In the genomic region with DNA sequence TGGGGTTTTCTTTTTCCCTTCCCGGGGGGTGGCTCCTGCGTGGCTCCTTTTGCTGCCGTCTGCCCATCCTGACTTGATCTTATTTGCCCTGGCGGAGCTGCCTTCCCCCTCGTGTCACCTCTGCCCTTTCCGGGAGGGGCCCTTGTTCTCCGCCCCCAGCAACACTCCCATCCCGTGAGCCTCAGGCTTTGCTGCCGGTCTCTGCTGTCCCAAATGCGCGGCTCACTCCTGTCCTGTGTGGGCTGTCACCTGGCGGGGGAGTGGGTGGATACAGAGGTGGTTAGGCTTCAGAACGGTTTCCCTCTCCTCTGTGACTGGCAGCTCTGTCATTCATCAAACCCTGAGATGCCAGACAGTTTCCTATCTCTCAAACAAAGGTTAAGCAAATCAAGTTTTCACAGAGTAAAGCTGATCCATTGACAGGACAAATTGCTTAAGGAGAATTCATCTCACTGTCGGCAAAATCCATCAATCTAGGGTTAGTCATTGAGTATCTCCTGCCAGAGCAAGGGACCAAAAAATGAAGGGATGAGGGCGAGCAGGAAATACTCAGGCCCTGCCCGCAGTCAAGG, we compare ENCODE assay signal across 40 cellular contexts.
"Had no signal": no experiment of that assay in that cellular context is flagged by ENCODE, and none has a peak within 500 bp of the region (broad histone marks: within the 10 kb centered on the region; RNA-seq: fewer than 3 reads in every experiment).

No MANE protein-coding gene starts in this region.

- H3K9me3 Mint-ChIP-seq: activated CD4-positive, alpha-beta memory T cell treated with anti-CD3 and anti-CD28 coated beads for 36 hours; activated CD4-positive, alpha-beta T cell treated with anti-CD3 and anti-CD28 coated beads, Interleukin-2, amount 10 ng/mL, durations not matched to agents 24 days and 14 days; activated CD8-positive, alpha-beta T cell treated with anti-CD3 and anti-CD28 coated beads for 36 hours; activated naive CD4-positive, alpha-beta T cell treated with anti-CD3 and anti-CD28 coated beads for 36 hours; activated naive CD4-positive, alpha-beta T cell treated with anti-CD3 and anti-CD28 coated beads, Interleukin-2, amount 50 U/mL, for 72 hours; activated naive CD8-positive, alpha-beta T cell treated with anti-CD3 and anti-CD28 coated beads for 36 hours; activated T-cell treated with anti-CD3 and anti-CD28 coated beads, Interleukin-2, amount 50 U/mL, for 4 hours; activated T-cell treated with anti-CD3 and anti-CD28 coated beads, Interleukin-2, amount 50 U/mL, for 72 hours; activated T-helper 1 cell treated with anti-CD3 and anti-CD28 coated beads, Interleukin-12 subunit alpha, Interleukin-12 subunit beta, Interleukin-2, Interleukin-4 antibody, amounts not matched to agents 30 ng/mL and 10 ng/mL and 1 ng/mL, durations not matched to agents 14 hours and 24 hours and 36 hours; activated T-helper 17 cell treated with anti-CD3 and anti-CD28 coated beads, Interleukin-2, amount 50 U/mL, for 72 hours; central memory CD8-positive, alpha-beta T cell; T-helper 1 cell treated with Interleukin-12 subunit alpha and Interleukin-12 subunit beta and Interleukin-4 antibody, amounts not matched to agents 30 μg/mL and 1 μg/mL, for 36 hours; T-helper 2 cell treated with Interferon-gamma antibody and Interleukin-4, amounts not matched to agents 5 μg/mL and 100 μg/mL, for 36 hours had no signal

- H3K4me3 Mint-ChIP-seq: activated CD4-positive, alpha-beta memory T cell treated with anti-CD3 and anti-CD28 coated beads for 36 hours; activated CD4-positive, alpha-beta T cell treated with anti-CD3 and anti-CD28 coated beads, Interleukin-2, amount 10 ng/mL, durations not matched to agents 24 days and 14 days; activated CD8-positive, alpha-beta T cell treated with anti-CD3 and anti-CD28 coated beads for 36 hours; activated naive CD4-positive, alpha-beta T cell treated with anti-CD3 and anti-CD28 coated beads for 36 hours; activated naive CD8-positive, alpha-beta T cell treated with anti-CD3 and anti-CD28 coated beads for 36 hours; activated T-cell treated with anti-CD3 and anti-CD28 coated beads, Interleukin-2, amount 50 U/mL, for 4 hours; activated T-cell treated with anti-CD3 and anti-CD28 coated beads, Interleukin-2, amount 50 U/mL, for 72 hours; activated T-helper 1 cell treated with anti-CD3 and anti-CD28 coated beads, Interleukin-12 subunit alpha, Interleukin-12 subunit beta, Interleukin-2, Interleukin-4 antibody, amounts not matched to agents 30 ng/mL and 10 ng/mL and 1 ng/mL, durations not matched to agents 14 hours and 24 hours and 36 hours; activated T-helper 17 cell treated with anti-CD3 and anti-CD28 coated beads, Interleukin-2, amount 50 U/mL, for 72 hours; brain; central memory CD8-positive, alpha-beta T cell; T-helper 1 cell treated with Interleukin-12 subunit alpha and Interleukin-12 subunit beta and Interleukin-4 antibody, amounts not matched to agents 30 μg/mL and 1 μg/mL, for 36 hours; T-helper 2 cell treated with Interferon-gamma antibody and Interleukin-4, amounts not matched to agents 5 μg/mL and 100 μg/mL, for 36 hours; WTC11 had no signal

- H3K36me3 Mint-ChIP-seq: activated CD4-positive, alpha-beta memory T cell treated with anti-CD3 and anti-CD28 coated beads for 36 hours; activated naive CD4-positive, alpha-beta T cell treated with anti-CD3 and anti-CD28 coated beads, Interleukin-2, amount 50 U/mL, for 72 hours; brain; WTC11 had no signal

- H3K27me3 Mint-ChIP-seq: activated CD8-positive, alpha-beta T cell treated with anti-CD3 and anti-CD28 coated beads for 36 hours; activated naive CD8-positive, alpha-beta T cell treated with anti-CD3 and anti-CD28 coated beads for 36 hours had no signal

- H3K4me1 ChIP-seq: adrenal gland, ascending aorta had no signal

- DNase-seq: activated CD4-positive, alpha-beta memory T cell treated with anti-CD3 and anti-CD28 coated beads for 36 hours; activated CD4-positive, alpha-beta T cell treated with anti-CD3 and anti-CD28 coated beads for 4 hours; activated CD4-positive, alpha-beta T cell treated with anti-CD3 and anti-CD28 coated beads, Interleukin-2, amount 10 ng/mL, durations not matched to agents 24 days and 14 days; activated CD4-positive, alpha-beta T cell treated with anti-CD3 and anti-CD28 coated beads, Interleukin-2, amount 50 U/mL, for 1 hour; activated CD4-positive, alpha-beta T cell treated with anti-CD3 and anti-CD28 coated beads, Interleukin-2, amount 50 U/mL, for 4 hours; activated CD4-positive, CD25-positive, alpha-beta regulatory T cell; activated CD8-positive, alpha-beta memory T cell treated with anti-CD3 and anti-CD28 coated beads, Interleukin-2, amount 50 U/mL, for 4 hours; activated CD8-positive, alpha-beta T cell treated with anti-CD3 and anti-CD28 coated beads for 36 hours; activated effector memory CD4-positive, alpha-beta T cell treated with anti-CD3 and anti-CD28 coated beads, Interleukin-2, amount 50 U/mL, for 16 hours; activated gamma-delta T cell treated with Interleukin-2 at 50 U/mL for 16 hours; activated naive CD4-positive, alpha-beta T cell; activated naive CD4-positive, alpha-beta T cell treated with anti-CD3 and anti-CD28 coated beads for 36 hours; activated naive CD4-positive, alpha-beta T cell treated with anti-CD3 and anti-CD28 coated beads, Interleukin-2, amount 50 U/mL, for 16 hours; activated naive CD8-positive, alpha-beta T cell treated with anti-CD3 and anti-CD28 coated beads for 36 hours; activated T-cell treated with anti-CD3 and anti-CD28 coated beads for 4 hours; activated T-cell treated with anti-CD3 and anti-CD28 coated beads, Interleukin-2, amount 50 U/mL, for 1 hour; activated T-cell treated with anti-CD3 and anti-CD28 coated beads, Interleukin-2, amount 50 U/mL, for 4 hours; activated T-cell treated with anti-CD3 and anti-CD28 coated beads, Interleukin-2, amount 50 U/mL, for 72 hours; adrenal gland; amygdala; anterior cingulate cortex; cerebellar nuclear complex; SW 1271; T-helper 1 cell; T-helper 2 cell; T-helper 9 cell; WERI-Rb-1 had no signal

- FAIRE-seq: bronchial epithelial cell, TTC549 had no signal

- H3K36me3 ChIP-seq: adrenal gland, ascending aorta, cardiac muscle cell, WERI-Rb-1 had no signal

- H3K9me3 ChIP-seq: adrenal gland, ascending aorta had no signal

- H3K27me3 ChIP-seq: ascending aorta, cardiac muscle cell had no signal

- ATAC-seq: activated CD4-positive, CD25-positive, alpha-beta regulatory T cell treated with anti-CD3 and anti-CD28 coated beads, Interleukin-2, amount 50 U/mL, for 24 hours; activated CD8-positive, alpha-beta T cell treated with anti-CD3 and anti-CD28 coated beads for 36 hours; activated naive CD4-positive, alpha-beta T cell treated with anti-CD3 and anti-CD28 coated beads, Interleukin-2, amount 50 U/mL, for 72 hours; activated T-cell treated with anti-CD3 and anti-CD28 coated beads, Interleukin-2, amount 50 U/mL, for 4 hours; activated T-cell treated with anti-CD3 and anti-CD28 coated beads, Interleukin-2, amount 50 U/mL, for 72 hours; activated T-helper 17 cell treated with anti-CD3 and anti-CD28 coated beads, Interleukin-2, amount 50 U/mL, for 72 hours; WTC11 had no signal

- H3K27ac ChIP-seq: adrenal gland, ascending aorta, cardiac muscle cell, WERI-Rb-1 had no signal

- H3K4me3 ChIP-seq: adrenal gland, ascending aorta, cardiac muscle cell had no signal

- H3K27ac Mint-ChIP-seq: activated CD4-positive, alpha-beta memory T cell treated with anti-CD3 and anti-CD28 coated beads for 36 hours; activated CD4-positive, alpha-beta T cell treated with anti-CD3 and anti-CD28 coated beads, Interleukin-2, amount 10 ng/mL, durations not matched to agents 24 days and 14 days; activated CD8-positive, alpha-beta T cell treated with anti-CD3 and anti-CD28 coated beads for 36 hours; activated naive CD4-positive, alpha-beta T cell treated with anti-CD3 and anti-CD28 coated beads for 36 hours; activated naive CD4-positive, alpha-beta T cell treated with anti-CD3 and anti-CD28 coated beads, Interleukin-2, amount 50 U/mL, for 72 hours; activated naive CD8-positive, alpha-beta T cell treated with anti-CD3 and anti-CD28 coated beads for 36 hours; activated T-cell treated with anti-CD3 and anti-CD28 coated beads, Interleukin-2, amount 50 U/mL, for 72 hours; activated T-helper 1 cell treated with anti-CD3 and anti-CD28 coated beads, Interleukin-12 subunit alpha, Interleukin-12 subunit beta, Interleukin-2, Interleukin-4 antibody, amounts not matched to agents 30 ng/mL and 10 ng/mL and 1 ng/mL, durations not matched to agents 14 hours and 24 hours and 36 hours; activated T-helper 17 cell treated with anti-CD3 and anti-CD28 coated beads, Interleukin-2, amount 50 U/mL, for 72 hours; brain; T-helper 1 cell treated with Interleukin-12 subunit alpha and Interleukin-12 subunit beta and Interleukin-4 antibody, amounts not matched to agents 30 μg/mL and 1 μg/mL, for 36 hours; T-helper 2 cell treated with Interferon-gamma antibody and Interleukin-4, amounts not matched to agents 5 μg/mL and 100 μg/mL, for 36 hours; WTC11 had no signal

- H3K4me1 Mint-ChIP-seq: activated CD4-positive, alpha-beta T cell treated with anti-CD3 and anti-CD28 coated beads, Interleukin-2, amount 10 ng/mL, durations not matched to agents 24 days and 14 days; activated naive CD8-positive, alpha-beta T cell treated with anti-CD3 and anti-CD28 coated beads for 36 hours; activated T-helper 17 cell treated with anti-CD3 and anti-CD28 coated beads, Interleukin-2, amount 50 U/mL, for 72 hours; brain; central memory CD8-positive, alpha-beta T cell had no signal
